ENCODE assay signal across 8 cellular contexts in genomic region chr18:12278765-12279682, GRCh38. TPM values are rescaled to one million over a fixed set of nuclear protein-coding genes. Genes with fewer than 3 reads are reported as not detected.
A peak's percentile ranks its signal among the peaks of the same experiment; 100 is the strongest.
DNase-seq lines count a peak whose midpoint lies in the region; ATAC-seq and TF ChIP-seq lines count a peak whose summit lies in the region.

No MANE protein-coding gene starts in this region.

- H3K27me3 ChIP-seq in endodermal cell (ENCODE audit: control insufficient read depth, insufficient read depth, low read length, poor library complexity, severe bottlenecking), result no peaks in the 10 kb centered on the region
- no peaks in the 10 kb centered on the region for H3K27me3 ChIP-seq in thyroid gland

- H3K4me1 ChIP-seq in endodermal cell (ENCODE audit: control insufficient read depth, insufficient read depth, low read length), result peaks cover 15% of the 10 kb centered on the region
- peaks cover 14 to 20% of the 10 kb centered on the region in 2 donors for H3K4me1 ChIP-seq in thyroid gland

- H3K27ac Mint-ChIP-seq in endodermal cell, result peak overlapping the region; percentile 94
- no peak overlapping the region for H3K27ac Mint-ChIP-seq in activated naive CD8-positive, alpha-beta T cell treated with anti-CD3 and anti-CD28 coated beads, Interleukin-2, amount 50 U/mL, for 24 hours

- H3K4me3 Mint-ChIP-seq in endodermal cell, result no peak overlapping the region
- no peak overlapping the region for H3K4me3 Mint-ChIP-seq in activated naive CD8-positive, alpha-beta T cell treated with anti-CD3 and anti-CD28 coated beads, Interleukin-2, amount 50 U/mL, for 24 hours

- DNase-seq in LHCN-M2 (ENCODE audit: low read depth) (peak; percentile 95), endodermal cell (peak; percentile 94), lower leg skin (ENCODE audit: low spot score in 2 of 2) (peak; percentile 66 to 95), thyroid gland (peak; percentile 88 to 89), T-helper 1 cell (no peak), NOMO-1 treated with DMSO at 0.1 percent for 48 hours (lab: John Stamatoyannopoulos, UW; ENCODE audit: unreplicated experiment) (no peak)
- DNase-seq in activated naive CD8-positive, alpha-beta T cell treated with anti-CD3 and anti-CD28 coated beads, Interleukin-2, amount 50 U/mL, for 24 hours, result no peak

- no peaks in the 10 kb centered on the region for H3K9me3 ChIP-seq in endodermal cell (ENCODE audit: control insufficient read depth, low read length)
- H3K9me3 ChIP-seq in thyroid gland, result no peaks in the 10 kb centered on the region

- no peaks in the 10 kb centered on the region for H3K36me3 ChIP-seq in endodermal cell (ENCODE audit: control insufficient read depth, insufficient read depth, low read length)
- H3K36me3 ChIP-seq in thyroid gland, result no peaks in the 10 kb centered on the region

- intact Hi-C loops in lower leg skin (cut with DNase I; ENCODE audit: low total_unique reads) (no loop called here), thyroid gland (cut with DNase I) (no loop called here)

- TF ChIP-seq CTCF in endodermal cell (conservative IDR thresholded peaks at IDR 0.05), result peak; percentile 32
- no peak for TF ChIP-seq CTCF in lower leg skin (IDR thresholded peaks at IDR 0.05)
- TF ChIP-seq CTCF in thyroid gland (IDR thresholded peaks at IDR 0.05), result peak in 2 of 6 experiments; percentile 31 to 38

- ATAC-seq in HG02623 (IDR thresholded peaks at IDR 0.05; ENCODE audit: unreplicated experiment), result no peak
- no peak for ATAC-seq in activated naive CD8-positive, alpha-beta T cell treated with anti-CD3 and anti-CD28 coated beads, Interleukin-2, amount 50 U/mL, for 24 hours

- H3K4me1 Mint-ChIP-seq in endodermal cell, result peaks cover 25% of the 10 kb centered on the region
- H3K4me1 Mint-ChIP-seq in activated naive CD8-positive, alpha-beta T cell treated with anti-CD3 and anti-CD28 coated beads, Interleukin-2, amount 50 U/mL, for 24 hours, result no peaks in the 10 kb centered on the region

- 34 to 51% methylated on average over 17 to 30 of the region's 30 CpGs for WGBS in endodermal cell (ENCODE audit: insufficient coverage in 1 of 2, insufficient read length in 1 of 2), 2 experiments
- WGBS in lower leg skin, 2 donors, result 50 to 53% methylated on average over 30 of the region's 30 CpGs
- 27 to 33% methylated on average over 23 to 30 of the region's 30 CpGs for WGBS in thyroid gland, 2 donors

- H3K27ac ChIP-seq in endodermal cell (ENCODE audit: low read depth, low read length) (peak overlapping the region; percentile 92), thyroid gland (peak overlapping the region; percentile 90 to 99 (median 92))

- no peak overlapping the region for H3K4me3 ChIP-seq in endodermal cell (ENCODE audit: low read length)
- H3K4me3 ChIP-seq in lower leg skin (ENCODE audit: low read depth, poor library complexity, severe bottlenecking), result no peak overlapping the region
- no peak overlapping the region for H3K4me3 ChIP-seq in thyroid gland (replicated peaks in 1 of 3)

- no peak for TF ChIP-seq POLR2A in lower leg skin (IDR thresholded peaks at IDR 0.05)
- TF ChIP-seq POLR2A in thyroid gland (IDR thresholded peaks at IDR 0.05), result peak in 1 of 2 donors; percentile 97

- no peak overlapping the region for H3K9ac ChIP-seq in endodermal cell (ENCODE audit: extremely low read depth, low read length, poor library complexity, severe bottlenecking)

- H3K9me3 Mint-ChIP-seq in endodermal cell, result no peaks in the 10 kb centered on the region
- no peaks in the 10 kb centered on the region for H3K9me3 Mint-ChIP-seq in activated naive CD8-positive, alpha-beta T cell treated with anti-CD3 and anti-CD28 coated beads, Interleukin-2, amount 50 U/mL, for 24 hours

- peaks cover 7% of the 10 kb centered on the region for H3K27me3 Mint-ChIP-seq in endodermal cell (ENCODE audit: insufficient read depth)
- H3K27me3 Mint-ChIP-seq in activated naive CD8-positive, alpha-beta T cell treated with anti-CD3 and anti-CD28 coated beads, Interleukin-2, amount 50 U/mL, for 24 hours, result peaks cover 9% of the 10 kb centered on the region

- H3K36me3 Mint-ChIP-seq in endodermal cell (ENCODE audit: low read depth), result no peaks in the 10 kb centered on the region
- no peaks in the 10 kb centered on the region for H3K36me3 Mint-ChIP-seq in activated naive CD8-positive, alpha-beta T cell treated with anti-CD3 and anti-CD28 coated beads, Interleukin-2, amount 50 U/mL, for 24 hours (ENCODE audit: low read depth)

RNA-seq across cellular contexts. Expression of gene CIDEA, which starts 24.9 kb away (rescaled TPM):
- total RNA-seq in LHCN-M2 (2014; rRNA removed), result not detected in 2 replicates
- not detected for polyA plus RNA-seq in LHCN-M2 (2012)
- not detected for total RNA-seq in endodermal cell
- polyA plus RNA-seq in endodermal cell (2013, experiment 1 of 2), result not detected
- polyA plus RNA-seq in endodermal cell (2013, experiment 2 of 2), result not detected
- total RNA-seq in lower leg skin, result 10 to 100 TPM in 3 of 4 donors, 1 to 10 TPM in 1; 8.8 to 43.6 (median 30.5) TPM
- under 1 TPM in 1 of 4 donors, not detected in 3; 0.67 TPM for total RNA-seq in thyroid gland

RNA-seq across cellular contexts. Expression of gene TUBB6, which starts 29.0 kb away (rescaled TPM):
- total RNA-seq in LHCN-M2 (2014; rRNA removed) (726 and 794 TPM in 2 replicates), endodermal cell (10 to 100 TPM; 33.0 to 45.4 TPM), lower leg skin (100 to 1,000 TPM in 3 of 4 donors, 10 to 100 TPM in 1; 91.6 to 151 (median 133) TPM), thyroid gland (100 to 1,000 TPM in 3 of 4 donors, 10 to 100 TPM in 1; 91.9 to 157 (median 124) TPM)
- 1,348 TPM for polyA plus RNA-seq in LHCN-M2 (2012)
- polyA plus RNA-seq in endodermal cell (2013, experiment 1 of 2), result 103 TPM
- 111 TPM for polyA plus RNA-seq in endodermal cell (2013, experiment 2 of 2)

Comparison
In these comparisons a context has a peak if more than half of its experiments do, and no peak if none do; other contexts are left out.
1. DNase-seq: peak in LHCN-M2 (single experiment), endodermal cell (single experiment), lower leg skin (2 of 2) and thyroid gland (2 of 2); none in T-helper 1 cell (0 of 5), activated naive CD8-positive, alpha-beta T cell treated with anti-CD3 and anti-CD28 coated beads, Interleukin-2, amount 50 U/mL, for 24 hours (single experiment) and NOMO-1 treated with DMSO at 0.1 percent for 48 hours (single experiment).